Comparison of ENCODE assay signal across 1 cellular context in genomic region chr3:56787258-56787777, GRCh38.
TF ChIP-seq lines count a peak whose summit lies in the region.

No MANE protein-coding gene starts in this region.

TF ChIP-seq in HepG2, 621 proteins besides CTCF, POLR2A, EP300 and RAD21 (continued from another document):
- TF ChIP-seq, protein P1, sequence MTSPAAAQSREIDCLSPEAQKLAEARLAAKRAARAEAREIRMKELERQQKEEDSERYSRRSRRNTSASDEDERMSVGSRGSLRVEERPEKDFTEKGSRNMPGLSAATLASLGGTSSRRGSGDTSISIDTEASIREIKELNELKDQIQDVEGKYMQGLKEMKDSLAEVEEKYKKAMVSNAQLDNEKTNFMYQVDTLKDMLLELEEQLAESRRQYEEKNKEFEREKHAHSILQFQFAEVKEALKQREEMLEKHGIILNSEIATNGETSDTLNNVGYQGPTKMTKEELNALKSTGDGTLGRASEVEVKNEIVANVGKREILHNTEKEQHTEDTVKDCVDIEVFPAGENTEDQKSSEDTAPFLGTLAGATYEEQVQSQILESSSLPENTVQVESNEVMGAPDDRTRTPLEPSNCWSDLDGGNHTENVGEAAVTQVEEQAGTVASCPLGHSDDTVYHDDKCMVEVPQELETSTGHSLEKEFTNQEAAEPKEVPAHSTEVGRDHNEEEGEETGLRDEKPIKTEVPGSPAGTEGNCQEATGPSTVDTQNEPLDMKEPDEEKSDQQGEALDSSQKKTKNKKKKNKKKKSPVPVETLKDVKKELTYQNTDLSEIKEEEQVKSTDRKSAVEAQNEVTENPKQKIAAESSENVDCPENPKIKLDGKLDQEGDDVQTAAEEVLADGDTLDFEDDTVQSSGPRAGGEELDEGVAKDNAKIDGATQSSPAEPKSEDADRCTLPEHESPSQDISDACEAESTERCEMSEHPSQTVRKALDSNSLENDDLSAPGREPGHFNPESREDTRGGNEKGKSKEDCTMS (CRISPR knock-in tag; conservative IDR thresholded peaks at IDR 0.05), result no peak
- TF ChIP-seq RAD51 (IDR thresholded peaks at IDR 0.05; ENCODE audit: borderline replicate concordance), result no peak
- TF ChIP-seq ZNF784 (CRISPR knock-in tag; IDR thresholded peaks at IDR 0.05; ENCODE audit: borderline replicate concordance), result no peak
